ENCODE assay signal across 8 cellular contexts in the genomic region with DNA sequence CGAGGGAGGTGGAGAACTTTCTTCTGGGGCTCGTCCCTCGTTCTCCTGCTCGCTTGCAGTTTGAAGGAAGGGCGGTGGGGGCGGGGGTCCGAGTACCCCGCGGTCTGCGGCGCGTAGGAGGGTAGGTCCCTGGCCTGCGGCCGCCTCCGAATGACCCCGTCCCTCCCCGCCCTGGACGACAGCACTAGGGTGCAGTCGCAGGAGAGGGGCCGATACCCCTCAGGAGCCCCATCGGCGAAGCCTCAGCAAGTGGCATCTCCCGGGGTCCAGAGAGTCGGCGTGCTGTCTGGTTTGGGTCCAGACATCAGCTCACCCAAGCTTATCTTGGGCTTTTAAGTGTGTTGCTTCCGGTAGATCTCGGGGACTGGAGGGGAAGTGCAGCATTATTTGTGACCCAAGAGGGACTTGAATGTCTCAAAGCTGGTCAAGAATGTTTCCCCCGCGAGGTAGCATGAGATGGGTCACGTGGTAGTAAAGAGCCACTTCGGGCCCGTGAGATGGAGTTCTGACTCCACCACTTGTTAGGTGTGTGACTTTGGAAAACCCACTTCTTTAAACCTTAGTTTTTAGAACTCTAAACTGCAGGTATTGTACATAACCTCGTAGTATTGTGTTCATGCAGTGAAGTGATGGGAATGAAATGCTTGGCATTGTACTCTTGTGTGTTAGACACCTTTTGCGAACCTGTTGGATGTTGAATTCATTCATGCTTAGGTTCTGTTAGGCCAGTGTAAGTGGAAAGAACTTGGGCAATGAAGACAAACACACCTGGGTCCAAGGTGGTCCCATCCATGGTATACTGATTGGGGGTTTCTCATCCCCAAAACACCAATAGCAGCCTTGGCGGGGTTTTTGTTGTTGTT. TPM values are rescaled to one million over a fixed set of nuclear protein-coding genes. Genes with fewer than 3 reads are reported as not detected.
DNase-seq lines count a peak whose midpoint lies in the region; ATAC-seq and TF ChIP-seq lines count a peak whose summit lies in the region.

No MANE protein-coding gene starts in this region.

- H3K4me1 ChIP-seq in uterus = no peaks in the 10 kb centered on the region

- H3K9me3 ChIP-seq in CD4-positive, alpha-beta T cell (ENCODE audit: control insufficient read depth, low read length) = no peaks in the 10 kb centered on the region
- H3K9me3 ChIP-seq in uterus = no peaks in the 10 kb centered on the region

- H3K27me3 Mint-ChIP-seq in CD4-positive, alpha-beta T cell = no peaks in the 10 kb centered on the region
- H3K27me3 Mint-ChIP-seq in activated CD4-positive, alpha-beta memory T cell treated with anti-CD3 and anti-CD28 coated beads for 36 hours = peaks cover 1% of the 10 kb centered on the region
- H3K27me3 Mint-ChIP-seq in naive thymus-derived CD8-positive, alpha-beta T cell = peaks cover 0 to 1% (median 0%) of the 10 kb centered on the region in 5 donors

- H3K36me3 Mint-ChIP-seq in CD4-positive, alpha-beta T cell (ENCODE audit: low read depth) = no peaks in the 10 kb centered on the region
- H3K36me3 Mint-ChIP-seq in activated CD4-positive, alpha-beta memory T cell treated with anti-CD3 and anti-CD28 coated beads for 36 hours = no peaks in the 10 kb centered on the region
- no peaks in the 10 kb centered on the region for H3K36me3 Mint-ChIP-seq in naive thymus-derived CD8-positive, alpha-beta T cell

- no peak overlapping the region for H3K27ac ChIP-seq in CD4-positive, alpha-beta T cell (ENCODE audit: low read depth, low read length)
- peak overlapping the region; percentile 37 to 76 for H3K27ac ChIP-seq in uterus

- intact Hi-C loops in CD4-positive, alpha-beta T cell (cut with DNase I, micrococcal nuclease) = loop anchor here (1.0 to 10.0 kb wide), 6 partner anchors 175 to 1048 kb away; partner anchors contain the start of genes MDN1 (in 1 of the 2) and RNGTT (in 1 of the 2)
- intact Hi-C loops in activated CD4-positive, alpha-beta memory T cell treated with anti-CD3 and anti-CD28 coated beads for 36 hours (cut with micrococcal nuclease) = loop anchor here (1.0 to 10.0 kb wide), 7 partner anchors 21 to 1041 kb away; partner anchors contain the start of genes CASP8AP2, LYRM2 and RRAGD
- intact Hi-C loops in uterus (cut with DNase I; ENCODE audit: low total_unique reads) = loop anchor here (10.0 kb wide), 1 partner anchor 171 kb away; no protein-coding TSS in a partner anchor

- TF ChIP-seq CTCF in CD4-positive, alpha-beta T cell (IDR thresholded peaks at IDR 0.05) = no peak
- TF ChIP-seq CTCF in uterus (IDR thresholded peaks at IDR 0.05) = no peak

- no peaks in the 10 kb centered on the region for H3K27me3 ChIP-seq in CD4-positive, alpha-beta T cell (ENCODE audit: control insufficient read depth, insufficient read depth, low read length)
- no peaks in the 10 kb centered on the region for H3K27me3 ChIP-seq in uterus

- POLR2A ChIA-PET in CD4-positive, alpha-beta T cell (lab: Charles Lee) = interaction anchor here (0.5 to 1.0 kb wide), 4 partner anchors 22 to 1159 kb away, joined by 3 read pairs; partner anchors contain the start of gene RRAGD
- POLR2A ChIA-PET in activated CD4-positive, alpha-beta memory T cell treated with anti-CD3 and anti-CD28 coated beads for 36 hours (lab: Charles Lee) = no interaction called here
- POLR2A ChIA-PET in naive thymus-derived CD8-positive, alpha-beta T cell (lab: Charles Lee) = no interaction called here

- peaks cover 35% of the 10 kb centered on the region for H3K4me1 Mint-ChIP-seq in CD4-positive, alpha-beta T cell (ENCODE audit: low read depth)
- peaks cover 21% of the 10 kb centered on the region for H3K4me1 Mint-ChIP-seq in activated CD4-positive, alpha-beta memory T cell treated with anti-CD3 and anti-CD28 coated beads for 36 hours (ENCODE audit: low read depth)
- peaks cover 10 to 34% (median 28%) of the 10 kb centered on the region in 4 donors for H3K4me1 Mint-ChIP-seq in naive thymus-derived CD8-positive, alpha-beta T cell

- H3K9me3 Mint-ChIP-seq in CD4-positive, alpha-beta T cell = no peaks in the 10 kb centered on the region
- H3K9me3 Mint-ChIP-seq in activated CD4-positive, alpha-beta memory T cell treated with anti-CD3 and anti-CD28 coated beads for 36 hours = no peaks in the 10 kb centered on the region
- H3K9me3 Mint-ChIP-seq in naive thymus-derived CD8-positive, alpha-beta T cell = no peaks in the 10 kb centered on the region

- no peaks in the 10 kb centered on the region for H3K36me3 ChIP-seq in uterus

- H3K4me3 ChIP-seq in uterus = peak overlapping the region; percentile 42 to 79

- peak overlapping the region; percentile 98 for H3K4me3 Mint-ChIP-seq in CD4-positive, alpha-beta T cell
- peak overlapping the region; percentile 69 for H3K4me3 Mint-ChIP-seq in activated CD4-positive, alpha-beta memory T cell treated with anti-CD3 and anti-CD28 coated beads for 36 hours
- peak overlapping the region; percentile 79 to 93 (median 89) for H3K4me3 Mint-ChIP-seq in naive thymus-derived CD8-positive, alpha-beta T cell

- no peak for TF ChIP-seq POLR2A in erythroblast (IDR thresholded peaks at IDR 0.05; ENCODE audit: low read length)
- TF ChIP-seq POLR2A in uterus (IDR thresholded peaks at IDR 0.05) = no peak

- CTCF ChIA-PET in CD4-positive, alpha-beta T cell (lab: Charles Lee) = no interaction called here
- CTCF ChIA-PET in activated CD4-positive, alpha-beta memory T cell treated with anti-CD3 and anti-CD28 coated beads for 36 hours (lab: Charles Lee) = interaction anchor here (0.7 to 5.4 kb wide), 6 partner anchors 9 to 176 kb away, joined by 3 to 91 read pairs (median 3); no protein-coding TSS in a partner anchor

- DNase-seq in CD4-positive, alpha-beta T cell = peak in 9 of 10 experiments; percentile 1 to 43 (median 6)
- DNase-seq in M059J (ENCODE audit: low read depth) (peak; percentile 16), erythroblast (lab: John Stamatoyannopoulos, UW) (peak; percentile 20 to 25), uterus (peak; percentile 23 to 28), kidney glomerular epithelial cell (lab: John Stamatoyannopoulos, UW) (no peak)
- peak; percentile 38 for DNase-seq in activated CD4-positive, alpha-beta memory T cell treated with anti-CD3 and anti-CD28 coated beads for 36 hours
- peak in 8 of 10 donors; percentile 4 to 64 (median 24) for DNase-seq in naive thymus-derived CD8-positive, alpha-beta T cell

- peak overlapping the region; percentile 73 for H3K27ac Mint-ChIP-seq in CD4-positive, alpha-beta T cell
- H3K27ac Mint-ChIP-seq in activated CD4-positive, alpha-beta memory T cell treated with anti-CD3 and anti-CD28 coated beads for 36 hours = peak overlapping the region; percentile 30
- H3K27ac Mint-ChIP-seq in naive thymus-derived CD8-positive, alpha-beta T cell = peak overlapping the region; percentile 23 to 92 (median 66)

- ATAC-seq in CD4-positive, alpha-beta T cell (ENCODE audit: poor library complexity) = peak; percentile 10
- peak; percentile 36 for ATAC-seq in GM21390 (IDR thresholded peaks at IDR 0.05; ENCODE audit: unreplicated experiment)
- peak; percentile 12 to 27 for ATAC-seq in naive thymus-derived CD8-positive, alpha-beta T cell

RNA-seq across cellular contexts. Expression of gene ANKRD6, which starts 0.9 kb away (rescaled TPM):
- 1 to 10 TPM; 3.8 to 4.8 TPM for total RNA-seq in CD4-positive, alpha-beta T cell
- 0.57 and 3.6 TPM in 2 replicates for total RNA-seq in M059J (2014; rRNA removed; shearing (Covaris generic))
- total RNA-seq in activated CD4-positive, alpha-beta memory T cell treated with anti-CD3 and anti-CD28 coated beads for 36 hours = 1 to 10 TPM; 3.1 to 4.0 TPM
- 1 to 10 TPM; 4.6 to 5.8 TPM for total RNA-seq in naive thymus-derived CD8-positive, alpha-beta T cell
- 1 to 10 TPM; 2.1 to 3.1 (median 3.0) TPM for polyA plus RNA-seq in naive thymus-derived CD8-positive, alpha-beta T cell
- total RNA-seq in uterus = 10 to 100 TPM in 3 of 4 donors, 1 to 10 TPM in 1; 6.7 to 32.6 (median 24.5) TPM

RNA-seq across cellular contexts. Expression of gene RRAGD, which starts 21.8 kb away (rescaled TPM):
- 10 to 100 TPM in 1 of 2 experiments, 1 to 10 TPM in 1; 9.0 to 10.2 TPM for total RNA-seq in CD4-positive, alpha-beta T cell
- total RNA-seq in M059J (2014; rRNA removed; shearing (Covaris generic)) = 1.6 and 2.1 TPM in 2 replicates
- 10 to 100 TPM; 15.8 to 16.4 TPM for total RNA-seq in activated CD4-positive, alpha-beta memory T cell treated with anti-CD3 and anti-CD28 coated beads for 36 hours
- total RNA-seq in naive thymus-derived CD8-positive, alpha-beta T cell = 1 to 10 TPM; 3.5 to 3.9 TPM
- polyA plus RNA-seq in naive thymus-derived CD8-positive, alpha-beta T cell = 1 to 10 TPM; 1.1 to 2.8 (median 1.6) TPM
- total RNA-seq in uterus = 1 to 10 TPM in 3 of 4 donors, under 1 TPM in 1; 0.26 to 6.5 (median 3.6) TPM
